Comparison of ENCODE assay signal across 29 cellular contexts in the genomic region with DNA sequence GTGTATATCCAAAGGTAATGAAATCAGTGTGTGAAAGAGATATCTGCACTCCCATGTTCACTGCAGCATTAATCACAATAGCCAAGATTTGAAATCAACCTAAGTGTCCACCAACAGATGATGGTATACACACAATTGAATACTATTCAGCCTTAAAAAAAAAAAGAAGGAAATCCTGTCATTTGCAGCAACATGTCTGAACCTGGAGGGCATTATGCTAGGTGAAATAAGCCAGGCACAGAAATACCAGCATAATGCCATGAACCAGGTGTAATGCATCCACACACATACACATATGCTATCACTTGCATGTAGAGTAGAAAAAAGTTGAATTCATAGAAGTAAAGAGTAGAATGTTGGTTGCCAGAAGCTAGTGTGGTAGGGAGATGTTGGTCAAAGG. TPM values are rescaled to one million over a fixed set of nuclear protein-coding genes. Genes with fewer than 3 reads are reported as not detected.
"Had no signal": no experiment of that assay in that cellular context is flagged by ENCODE, and none has a peak within 500 bp of the region (broad histone marks: within the 10 kb centered on the region; RNA-seq: fewer than 3 reads in every experiment).

No MANE protein-coding gene starts in this region.

- H3K4me3 ChIP-seq: stomach, suprapubic skin, testis, thoracic aorta, thyroid gland, tibial artery, tibial nerve, transverse colon, upper lobe of left lung, upper lobe of right lung, uterus, vagina had no signal

- H3K27me3 ChIP-seq: stomach, suprapubic skin, testis, thyroid gland, tibial artery, tibial nerve, transverse colon, upper lobe of left lung, upper lobe of right lung, uterus, vagina had no signal

- H3K4me1 Mint-ChIP-seq: stimulated activated effector memory CD8-positive, alpha-beta T cell treated with anti-CD3 and anti-CD28 coated beads, Interleukin-12 subunit alpha, Interleukin-12 subunit beta, amount 100 ng/mL, for 72 hours; stimulated activated memory B cell treated with anti-CD40 and anti-IgM and Interleukin-4, amounts not matched to agents 10 μg/mL and 1 μg/mL and 100 μg/mL, for 72 hours; stimulated activated naive B cell treated with anti-CD40 and anti-IgM and Interleukin-4, amounts not matched to agents 10 μg/mL and 1 μg/mL and 100 μg/mL, for 72 hours; stimulated activated naive CD8-positive, alpha-beta T cell treated with anti-CD3 and anti-CD28 coated beads, Interleukin-15, amount 100 ng/mL, for 72 hours had no signal

- H3K27me3 Mint-ChIP-seq: type B pancreatic cell had no signal

- H3K27ac ChIP-seq: stomach, suprapubic skin, testis, thoracic aorta, thyroid gland, tibial artery, tibial nerve, transverse colon, upper lobe of left lung, upper lobe of right lung, uterus, vagina had no signal

- ATAC-seq: stimulated activated effector memory CD8-positive, alpha-beta T cell treated with anti-CD3 and anti-CD28 coated beads, Interleukin-12 subunit alpha, Interleukin-12 subunit beta, amount 100 ng/mL, for 72 hours; stimulated activated memory B cell treated with anti-CD40 and anti-IgM and Interleukin-4, amounts not matched to agents 10 μg/mL and 1 μg/mL and 100 μg/mL, for 72 hours; stimulated activated naive B cell treated with anti-CD40 and anti-IgM and Interleukin-4, amounts not matched to agents 10 μg/mL and 1 μg/mL and 100 μg/mL, for 72 hours; stimulated activated naive CD8-positive, alpha-beta T cell treated with anti-CD3 and anti-CD28 coated beads, Interleukin-15, amount 100 ng/mL, for 72 hours; stimulated activated naive CD8-positive, alpha-beta T cell treated with anti-CD3 and anti-CD28 coated beads, Interleukin-15, Interleukin-2, amounts not matched to agents 100 U/mL and 50 U/mL, for 24 hours; upper lobe of right lung had no signal

- H3K36me3 ChIP-seq: stomach, suprapubic skin, thoracic aorta, thyroid gland, tibial artery, transverse colon, upper lobe of left lung, upper lobe of right lung, uterus, vagina had no signal

- DNase-seq: stimulated activated CD4-positive, alpha-beta T cell treated with anti-CD3 and anti-CD28 coated beads, Interleukin-2, amount 100 ng/mL, for 48 hours; stimulated activated CD4-positive, alpha-beta T cell treated with anti-CD3 and anti-CD28 coated beads, Interleukin-4, amount 100 ng/mL, for 1 hour; stimulated activated CD4-positive, alpha-beta T cell treated with anti-CD3 and anti-CD28 coated beads, Interleukin-4, amount 100 ng/mL, for 24 hours; stimulated activated CD4-positive, alpha-beta T cell treated with anti-CD3 and anti-CD28 coated beads, Interleukin-4, amount 100 ng/mL, for 4 hours; stimulated activated CD8-positive, alpha-beta memory T cell treated with anti-CD3 and anti-CD28 coated beads, Interleukin-4, amount 100 ng/mL, for 48 hours; stimulated activated naive B cell treated with anti-CD40 and anti-IgM and Interleukin-4, amounts not matched to agents 10 μg/mL and 1 μg/mL and 100 μg/mL, for 72 hours; stimulated activated naive CD4-positive, alpha-beta T cell; stimulated activated naive CD4-positive, alpha-beta T cell treated with Interleukin-2 at 50 U/mL for 16 hours; stimulated activated naive CD8-positive, alpha-beta T cell treated with anti-CD3 and anti-CD28 coated beads, Interleukin-15, amount 100 ng/mL, for 72 hours; stimulated activated naive CD8-positive, alpha-beta T cell treated with anti-CD3 and anti-CD28 coated beads, Interleukin-15, Interleukin-2, amounts not matched to agents 100 U/mL and 50 U/mL, for 24 hours; stomach; substantia nigra; testis; thyroid gland; tibial artery; transverse colon; trophoblast cell; upper lobe of left lung; upper lobe of right lung; uterus had no signal

- H3K9me3 ChIP-seq: stomach, testis, thyroid gland, tibial artery, upper lobe of left lung, upper lobe of right lung, uterus, vagina had no signal

- H3K27ac Mint-ChIP-seq: stimulated activated effector memory CD8-positive, alpha-beta T cell treated with anti-CD3 and anti-CD28 coated beads, Interleukin-12 subunit alpha, Interleukin-12 subunit beta, amount 100 ng/mL, for 72 hours; stimulated activated memory B cell treated with anti-CD40 and anti-IgM and Interleukin-4, amounts not matched to agents 10 μg/mL and 1 μg/mL and 100 μg/mL, for 72 hours; stimulated activated naive B cell treated with anti-CD40 and anti-IgM and Interleukin-4, amounts not matched to agents 10 μg/mL and 1 μg/mL and 100 μg/mL, for 72 hours; stimulated activated naive CD8-positive, alpha-beta T cell treated with anti-CD3 and anti-CD28 coated beads, Interleukin-15, amount 100 ng/mL, for 72 hours; stimulated activated naive CD8-positive, alpha-beta T cell treated with anti-CD3 and anti-CD28 coated beads, Interleukin-15, Interleukin-2, amounts not matched to agents 100 ng/mL and 50 ng/mL, for 24 hours; type B pancreatic cell had no signal

- FAIRE-seq: urothelium cell line had no signal

- H3K36me3 Mint-ChIP-seq: stimulated activated effector memory CD8-positive, alpha-beta T cell treated with anti-CD3 and anti-CD28 coated beads, Interleukin-12 subunit alpha, Interleukin-12 subunit beta, amount 100 ng/mL, for 72 hours; stimulated activated memory B cell treated with anti-CD40 and anti-IgM and Interleukin-4, amounts not matched to agents 10 μg/mL and 1 μg/mL and 100 μg/mL, for 72 hours had no signal

- H3K4me3 Mint-ChIP-seq: stimulated activated effector memory CD8-positive, alpha-beta T cell treated with anti-CD3 and anti-CD28 coated beads, Interleukin-12 subunit alpha, Interleukin-12 subunit beta, amount 100 ng/mL, for 72 hours; stimulated activated memory B cell treated with anti-CD40 and anti-IgM and Interleukin-4, amounts not matched to agents 10 μg/mL and 1 μg/mL and 100 μg/mL, for 72 hours; stimulated activated naive B cell treated with anti-CD40 and anti-IgM and Interleukin-4, amounts not matched to agents 10 μg/mL and 1 μg/mL and 100 μg/mL, for 72 hours; stimulated activated naive CD8-positive, alpha-beta T cell treated with anti-CD3 and anti-CD28 coated beads, Interleukin-15, amount 100 ng/mL, for 72 hours; stimulated activated naive CD8-positive, alpha-beta T cell treated with anti-CD3 and anti-CD28 coated beads, Interleukin-15, Interleukin-2, amounts not matched to agents 100 ng/mL and 50 ng/mL, for 24 hours; type B pancreatic cell had no signal

- H3K4me1 ChIP-seq: stomach, suprapubic skin, testis, thyroid gland, tibial artery, tibial nerve, transverse colon, upper lobe of left lung, upper lobe of right lung, uterus, vagina had no signal

RNA-seq across cellular contexts. Expression of gene NR1I2, which starts 18.4 kb away (rescaled TPM):
- total RNA-seq: suprapubic skin, thoracic aorta, upper lobe of right lung, vagina had no signal
